ENCODE assay signal across 19 cellular contexts in the genomic region with DNA sequence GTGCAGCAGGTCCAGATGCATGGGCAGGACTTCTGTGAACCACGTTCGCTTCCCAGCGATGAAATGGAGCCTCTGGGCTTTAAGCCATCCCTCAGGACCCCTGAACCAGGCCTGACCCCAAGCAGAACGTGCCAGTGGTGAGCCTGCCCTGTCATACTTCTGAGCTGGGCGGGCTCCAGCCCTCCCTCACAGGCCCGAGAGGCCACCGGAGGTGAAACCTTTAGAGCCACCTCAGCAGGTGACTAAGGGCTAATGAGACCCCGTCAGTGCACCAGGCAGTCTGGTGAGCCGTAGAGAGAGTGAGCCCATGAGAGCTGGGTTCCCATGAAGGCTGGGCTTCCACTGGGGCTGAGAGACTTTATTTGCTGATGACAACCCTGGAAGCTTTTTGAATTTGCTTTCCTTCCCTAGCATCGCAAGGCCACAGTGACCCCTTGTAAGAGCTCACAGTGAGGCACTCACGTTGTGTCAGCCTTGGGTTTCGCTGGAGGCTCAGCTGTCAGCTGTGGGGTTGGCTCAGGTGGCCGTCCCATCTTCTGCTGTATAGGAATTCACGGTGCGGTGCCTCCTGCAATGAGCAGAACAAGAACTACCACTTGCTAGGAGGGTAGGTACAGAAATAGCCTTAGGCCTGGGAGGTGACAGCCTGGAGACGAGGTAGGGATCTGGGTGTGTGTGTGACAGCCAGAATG.
DNase-seq lines count a peak whose midpoint lies in the region; ATAC-seq lines count a peak whose summit lies in the region.
"Had no signal": no experiment of that assay in that cellular context is flagged by ENCODE, and none has a peak within 500 bp of the region (broad histone marks: within the 10 kb centered on the region; RNA-seq: fewer than 3 reads in every experiment).

No MANE protein-coding gene starts in this region.

- ATAC-seq in activated naive CD8-positive, alpha-beta T cell treated with anti-CD3 and anti-CD28 coated beads, Interleukin-2, amount 50 U/mL, for 24 hours, result no peak
- ATAC-seq in GM21528 (IDR thresholded peaks at IDR 0.05; ENCODE audit: low FRiP score, unreplicated experiment), result no peak
- ATAC-seq: GM12878, GM23338 had no signal

- H3K9me3 Mint-ChIP-seq in activated naive CD8-positive, alpha-beta T cell (ENCODE audit: low read depth), result no peaks in the 10 kb centered on the region
- H3K9me3 Mint-ChIP-seq in activated naive CD8-positive, alpha-beta T cell treated with anti-CD3 and anti-CD28 coated beads, Interleukin-2, amount 50 U/mL, for 24 hours, result no peaks in the 10 kb centered on the region
- H3K9me3 Mint-ChIP-seq: GM23338 had no signal

- peaks cover 10% of the 10 kb centered on the region for H3K4me1 Mint-ChIP-seq in activated naive CD8-positive, alpha-beta T cell (ENCODE audit: low read depth)
- H3K4me1 Mint-ChIP-seq in activated naive CD8-positive, alpha-beta T cell treated with anti-CD3 and anti-CD28 coated beads, Interleukin-2, amount 50 U/mL, for 24 hours, result peaks cover 16% of the 10 kb centered on the region

- no peaks in the 10 kb centered on the region for H3K27me3 Mint-ChIP-seq in activated naive CD8-positive, alpha-beta T cell
- H3K27me3 Mint-ChIP-seq in activated naive CD8-positive, alpha-beta T cell treated with anti-CD3 and anti-CD28 coated beads, Interleukin-2, amount 50 U/mL, for 24 hours, result no peaks in the 10 kb centered on the region

- H3K27ac ChIP-seq in cingulate gyrus (ENCODE audit: low read depth, low read length) (peak overlapping the region; percentile 11), substantia nigra (ENCODE audit: low read depth, low read length, poor library complexity, severe bottlenecking) (peak overlapping the region; percentile 79)
- H3K27ac ChIP-seq: BLaER1 had no signal

- H3K4me3 Mint-ChIP-seq in activated naive CD8-positive, alpha-beta T cell, result no peak overlapping the region
- no peak overlapping the region for H3K4me3 Mint-ChIP-seq in activated naive CD8-positive, alpha-beta T cell treated with anti-CD3 and anti-CD28 coated beads, Interleukin-2, amount 50 U/mL, for 24 hours
- H3K4me3 Mint-ChIP-seq: GM23338 had no signal

- peak overlapping the region; percentile 50 for H3K27ac Mint-ChIP-seq in activated naive CD8-positive, alpha-beta T cell
- H3K27ac Mint-ChIP-seq in activated naive CD8-positive, alpha-beta T cell treated with anti-CD3 and anti-CD28 coated beads, Interleukin-2, amount 50 U/mL, for 24 hours, result no peak overlapping the region
- H3K27ac Mint-ChIP-seq: GM23338 had no signal

- H3K36me3 Mint-ChIP-seq in activated naive CD8-positive, alpha-beta T cell, result no peaks in the 10 kb centered on the region
- H3K36me3 Mint-ChIP-seq in activated naive CD8-positive, alpha-beta T cell treated with anti-CD3 and anti-CD28 coated beads, Interleukin-2, amount 50 U/mL, for 24 hours (ENCODE audit: low read depth), result no peaks in the 10 kb centered on the region
- H3K36me3 Mint-ChIP-seq: CD4-positive, alpha-beta memory T cell had no signal

- DNase-seq in activated naive CD8-positive, alpha-beta T cell treated with anti-CD3 and anti-CD28 coated beads, Interleukin-2, amount 50 U/mL, for 24 hours, result no peak
- DNase-seq in kidney tubule cell (ENCODE audit: low spot score) (peak; percentile 38), substantia nigra (lab: John Stamatoyannopoulos, UW) (no peak), SHP77 treated with DMSO at 0.1 percent for 48 hours (lab: John Stamatoyannopoulos, UW) (no peak), NCI-H446 treated with DMSO at 0.1 percent for 48 hours (lab: John Stamatoyannopoulos, UW) (no peak)
- DNase-seq: CD4-positive, alpha-beta memory T cell; EL; HCEC 1CT; IMR-90; NCI-H1417 treated with DMSO at 0.1 percent for 48 hours; NCI-H1930; NCI-H345; NCI-H526 had no signal
